Comparison of ENCODE assay signal across 9 cellular contexts in the genomic region with DNA sequence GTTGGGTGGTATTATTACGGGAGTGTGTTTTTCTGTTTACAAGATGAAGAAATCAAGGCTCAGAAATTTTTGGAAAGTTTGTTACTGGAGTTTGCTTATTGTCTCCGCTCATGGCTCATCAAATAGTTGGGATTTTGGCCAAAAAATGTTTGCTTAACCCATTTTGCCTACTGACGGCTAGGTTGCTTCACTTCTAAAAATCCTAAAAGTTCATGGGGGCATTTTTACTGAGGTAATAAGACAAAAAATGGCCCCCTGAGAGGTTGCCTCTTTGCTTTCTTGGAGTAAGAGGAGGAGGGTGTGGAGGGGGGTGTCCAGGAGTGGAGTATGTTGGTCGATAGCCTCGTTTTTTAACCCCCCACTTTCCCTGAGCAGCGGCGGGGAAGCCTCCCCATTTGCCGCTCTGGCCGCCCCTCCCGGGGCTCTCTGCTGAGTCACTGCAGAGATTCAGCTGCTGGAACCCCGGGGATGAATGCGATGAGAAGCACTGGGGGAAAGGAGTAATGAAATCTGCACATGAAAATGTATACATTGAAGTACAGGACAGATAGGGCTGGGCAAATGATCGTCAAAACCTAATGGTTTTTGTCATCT. TPM values are rescaled to one million over a fixed set of nuclear protein-coding genes. Genes with fewer than 3 reads are reported as not detected.
A peak's percentile ranks its signal among the peaks of the same experiment; 100 is the strongest.
DNase-seq lines count a peak whose midpoint lies in the region; ATAC-seq and TF ChIP-seq lines count a peak whose summit lies in the region.
"Had no signal": no experiment of that assay in that cellular context is flagged by ENCODE, and none has a peak within 500 bp of the region (broad histone marks: within the 10 kb centered on the region; RNA-seq: fewer than 3 reads in every experiment).

No MANE protein-coding gene starts in this region.

- no peak for TF ChIP-seq RAD21 in neural cell (conservative IDR thresholded peaks at IDR 0.05)

- H3K4me3 Mint-ChIP-seq in HFFc6 (peak overlapping the region; percentile 67), endodermal cell (peak overlapping the region; percentile 59)

- peaks cover 10% of the 10 kb centered on the region for H3K4me1 ChIP-seq in endodermal cell (ENCODE audit: control insufficient read depth, insufficient read depth, low read length)

- H4K20me1 ChIP-seq in neural cell (ENCODE audit: insufficient read depth) = peaks cover 41% of the 10 kb centered on the region

- H3K36me3 ChIP-seq in BJ (ENCODE audit: control insufficient read depth, insufficient read depth, low read length) = peaks cover 5% of the 10 kb centered on the region
- peaks cover 25% of the 10 kb centered on the region for H3K36me3 ChIP-seq in endodermal cell (ENCODE audit: control insufficient read depth, insufficient read depth, low read length)
- peaks cover under 1% of the 10 kb centered on the region for H3K36me3 ChIP-seq in neural cell (ENCODE audit: insufficient read depth, low read length)

- H3K9me2 ChIP-seq in neural cell (ENCODE audit: insufficient read depth, low read length) = no peaks in the 10 kb centered on the region

- CTCF ChIA-PET in BJ (lab: Yijun Ruan, JAX) = interaction anchor here (0.6 kb wide), 1 partner anchor 210 kb away, joined by 4 read pairs; no protein-coding TSS in a partner anchor

- no peak overlapping the region for H2AFZ ChIP-seq in neural cell (ENCODE audit: low read depth, low read length)

- POLR2A ChIA-PET in BJ (lab: Charles Lee) = no interaction called here

- TF ChIP-seq EP300 in neural cell (conservative IDR thresholded peaks at IDR 0.05; ENCODE audit: poor library complexity, severe bottlenecking) = no peak

- H3K9me3 Mint-ChIP-seq in HFFc6 = peaks cover 13% of the 10 kb centered on the region
- H3K9me3 Mint-ChIP-seq in endodermal cell = peaks cover 19% of the 10 kb centered on the region

- H3K79me2 ChIP-seq in neural cell (replicated peaks; ENCODE audit: insufficient read depth, low read length) = peaks cover 68% of the 10 kb centered on the region

- H3K27me3 ChIP-seq in BJ (ENCODE audit: control insufficient read depth, insufficient read depth, low read length) = no peaks in the 10 kb centered on the region
- H3K27me3 ChIP-seq in endodermal cell (ENCODE audit: control insufficient read depth, insufficient read depth, low read length, poor library complexity, severe bottlenecking) = peaks cover 17% of the 10 kb centered on the region
- H3K27me3 ChIP-seq in neural cell (ENCODE audit: insufficient read depth, low read depth, low read length) = no peaks in the 10 kb centered on the region

- peak overlapping the region; percentile 32 for H3K9ac ChIP-seq in endodermal cell (ENCODE audit: extremely low read depth, low read length, poor library complexity, severe bottlenecking)
- peak overlapping the region; percentile 91 for H3K9ac ChIP-seq in neural cell (ENCODE audit: low read length)

- DNase-seq in BJ (ENCODE audit: low read depth) (no peak), HFFc6 (no peak), endodermal cell (peak; percentile 60), NOMO-1 treated with DMSO at 0.1 percent for 48 hours (lab: John Stamatoyannopoulos, UW; ENCODE audit: unreplicated experiment) (no peak)
- DNase-seq: NCI-H1930 had no signal

- H3K9me3 ChIP-seq in endodermal cell (ENCODE audit: control insufficient read depth, low read length) (no peaks in the 10 kb centered on the region), neural cell (ENCODE audit: low read length) (no peaks in the 10 kb centered on the region)

- H3K4me1 Mint-ChIP-seq in HFFc6 (ENCODE audit: low read depth) (peaks cover 29% of the 10 kb centered on the region), endodermal cell (peaks cover 43% of the 10 kb centered on the region)

- H3K27ac Mint-ChIP-seq in HFFc6 (no peak overlapping the region), endodermal cell (peak overlapping the region; percentile 6)

- H3F3A ChIP-seq in neural cell (ENCODE audit: insufficient read depth, low read length, poor library complexity, severe bottlenecking) = no peaks in the 10 kb centered on the region

- no peak for TF ChIP-seq CTCF in BJ (IDR thresholded peaks at IDR 0.05; ENCODE audit: insufficient read depth, low read depth, low read length)
- no peak for TF ChIP-seq CTCF in HFFc6 (IDR thresholded peaks at IDR 0.05)
- no peak for TF ChIP-seq CTCF in endodermal cell (conservative IDR thresholded peaks at IDR 0.05)
- TF ChIP-seq CTCF in neural cell (IDR thresholded peaks at IDR 0.05; ENCODE audit: poor library complexity, severe bottlenecking) = no peak

- H3K36me3 Mint-ChIP-seq in HFFc6 (ENCODE audit: low read depth) = no peaks in the 10 kb centered on the region
- peaks cover 45% of the 10 kb centered on the region for H3K36me3 Mint-ChIP-seq in endodermal cell (ENCODE audit: low read depth)

- WGBS in endodermal cell (ENCODE audit: insufficient coverage in 1 of 2, insufficient read length in 1 of 2), 2 experiments = 40 to 65% methylated on average over 5 to 13 of the region's 13 CpGs

- H3K27ac ChIP-seq in endodermal cell (ENCODE audit: low read depth, low read length) (no peak overlapping the region), neural cell (ENCODE audit: low read length) (peak overlapping the region; percentile 90)

- H3K4me2 ChIP-seq in neural cell (ENCODE audit: low read length) = no peak overlapping the region

- peaks cover 23% of the 10 kb centered on the region for H3K27me3 Mint-ChIP-seq in HFFc6 (ENCODE audit: insufficient read depth)
- peaks cover 38% of the 10 kb centered on the region for H3K27me3 Mint-ChIP-seq in endodermal cell (ENCODE audit: insufficient read depth)

- peak overlapping the region; percentile 62 for H3K4me3 ChIP-seq in BJ (ENCODE audit: low read depth, low read length)
- H3K4me3 ChIP-seq in endodermal cell (ENCODE audit: low read length) = peak overlapping the region; percentile 78
- H3K4me3 ChIP-seq in neural cell (ENCODE audit: low read length) = peak overlapping the region; percentile 79

- ATAC-seq in GM21737 (IDR thresholded peaks at IDR 0.05; ENCODE audit: unreplicated experiment) (no peak), HG03280 (IDR thresholded peaks at IDR 0.05; ENCODE audit: unreplicated experiment) (no peak), HG03457 (IDR thresholded peaks at IDR 0.05; ENCODE audit: unreplicated experiment) (no peak)

TF ChIP-seq in neural cell, 6 proteins besides CTCF, POLR2A, EP300 and RAD21:
- TF ChIP-seq MXI1 (conservative IDR thresholded peaks at IDR 0.05; ENCODE audit: poor library complexity, severe bottlenecking) = no peak
- no peak for TF ChIP-seq TAF1 (IDR thresholded peaks at IDR 0.05; ENCODE audit: low read depth)
- TF ChIP-seq POLR2AphosphoS5 (IDR thresholded peaks at IDR 0.05) = no peak
- no peak for TF ChIP-seq EZH2 (IDR thresholded peaks at IDR 0.05; ENCODE audit: borderline replicate concordance, insufficient read depth, low read length, poor library complexity, severe bottlenecking)
- no peak for TF ChIP-seq SMC3 (conservative IDR thresholded peaks at IDR 0.05; ENCODE audit: poor library complexity)
- TF ChIP-seq, protein P1, sequence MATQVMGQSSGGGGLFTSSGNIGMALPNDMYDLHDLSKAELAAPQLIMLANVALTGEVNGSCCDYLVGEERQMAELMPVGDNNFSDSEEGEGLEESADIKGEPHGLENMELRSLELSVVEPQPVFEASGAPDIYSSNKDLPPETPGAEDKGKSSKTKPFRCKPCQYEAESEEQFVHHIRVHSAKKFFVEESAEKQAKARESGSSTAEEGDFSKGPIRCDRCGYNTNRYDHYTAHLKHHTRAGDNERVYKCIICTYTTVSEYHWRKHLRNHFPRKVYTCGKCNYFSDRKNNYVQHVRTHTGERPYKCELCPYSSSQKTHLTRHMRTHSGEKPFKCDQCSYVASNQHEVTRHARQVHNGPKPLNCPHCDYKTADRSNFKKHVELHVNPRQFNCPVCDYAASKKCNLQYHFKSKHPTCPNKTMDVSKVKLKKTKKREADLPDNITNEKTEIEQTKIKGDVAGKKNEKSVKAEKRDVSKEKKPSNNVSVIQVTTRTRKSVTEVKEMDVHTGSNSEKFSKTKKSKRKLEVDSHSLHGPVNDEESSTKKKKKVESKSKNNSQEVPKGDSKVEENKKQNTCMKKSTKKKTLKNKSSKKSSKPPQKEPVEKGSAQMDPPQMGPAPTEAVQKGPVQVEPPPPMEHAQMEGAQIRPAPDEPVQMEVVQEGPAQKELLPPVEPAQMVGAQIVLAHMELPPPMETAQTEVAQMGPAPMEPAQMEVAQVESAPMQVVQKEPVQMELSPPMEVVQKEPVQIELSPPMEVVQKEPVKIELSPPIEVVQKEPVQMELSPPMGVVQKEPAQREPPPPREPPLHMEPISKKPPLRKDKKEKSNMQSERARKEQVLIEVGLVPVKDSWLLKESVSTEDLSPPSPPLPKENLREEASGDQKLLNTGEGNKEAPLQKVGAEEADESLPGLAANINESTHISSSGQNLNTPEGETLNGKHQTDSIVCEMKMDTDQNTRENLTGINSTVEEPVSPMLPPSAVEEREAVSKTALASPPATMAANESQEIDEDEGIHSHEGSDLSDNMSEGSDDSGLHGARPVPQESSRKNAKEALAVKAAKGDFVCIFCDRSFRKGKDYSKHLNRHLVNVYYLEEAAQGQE (IDR thresholded peaks at IDR 0.05; ENCODE audit: borderline replicate concordance) = no peak
TF ChIP-seq in neural cell: peak in this region for 0.

RNA-seq across cellular contexts. Expression of a gene that starts 1.5 kb away (rescaled TPM):
- polyA plus RNA-seq in BJ (2011; rRNA removed) (122 and 133 TPM in 2 replicates), neural cell (136 and 153 TPM in 2 replicates)
- polyA minus RNA-seq in BJ (2011; rRNA and poly(A)+ RNA removed) = 46.7 and 64.3 TPM in 2 replicates
- 1 to 10 TPM in 4 of 6 experiments, under 1 TPM in 2; 0.28 to 3.7 (median 2.1) TPM for total RNA-seq in HFFc6 (2021; fragmentation: NEBNext Ultra II Directional; extraction: Animal tissue kit (Norgen Biotek cat#: 25700))
- 100 to 1,000 TPM; 121 to 149 TPM for total RNA-seq in endodermal cell
- 356 TPM for polyA plus RNA-seq in endodermal cell (2013, experiment 1 of 2)
- 306 TPM for polyA plus RNA-seq in endodermal cell (2013, experiment 2 of 2)
- polyA minus RNA-seq in neural cell = 597 and 698 TPM in 2 replicates

RNA-seq across cellular contexts. Expression of a gene that starts 52.6 kb away (rescaled TPM):
- polyA plus RNA-seq in BJ (2011; rRNA removed) (24.2 and 24.5 TPM in 2 replicates), neural cell (47.0 and 47.5 TPM in 2 replicates)
- polyA minus RNA-seq in BJ (2011; rRNA and poly(A)+ RNA removed) = 11.6 and 17.6 TPM in 2 replicates
- 10 to 100 TPM; 14.5 to 20.9 (median 17.8) TPM for total RNA-seq in HFFc6 (2021; fragmentation: NEBNext Ultra II Directional; extraction: Animal tissue kit (Norgen Biotek cat#: 25700))
- 10 to 100 TPM; 11.4 to 13.0 TPM for total RNA-seq in endodermal cell
- 31.3 TPM for polyA plus RNA-seq in endodermal cell (2013, experiment 1 of 2)
- polyA plus RNA-seq in endodermal cell (2013, experiment 2 of 2) = 31.1 TPM
- polyA minus RNA-seq in neural cell = 44.6 and 49.2 TPM in 2 replicates

Comparison
In these comparisons a context has a peak if more than half of its experiments do, and no peak if none do; other contexts are left out.
1. RNA of a gene that starts 1.5 kb away (total RNA-seq): 121 to 149 TPM in endodermal cell; 0.28 to 3.7 TPM in HFFc6; every median in the first group is over 10 times any median in the second.
2. Peak in every context shown above with its lines, with median percentiles within 50 percentile points of each other: H3K4me3 ChIP-seq.